Comparison of ENCODE assay signal across 1 cellular context in genomic region chr10:92087750-92088395, GRCh38.
TF ChIP-seq lines count a peak whose summit lies in the region.

No MANE protein-coding gene starts in this region.

TF ChIP-seq in SK-N-SH, 30 proteins besides CTCF, POLR2A, EP300 and RAD21 (continued from another document):
- TF ChIP-seq RCOR1 (IDR thresholded peaks at IDR 0.05; ENCODE audit: low read length) (no peak), GABPA (IDR thresholded peaks at IDR 0.05; ENCODE audit: low read depth) (no peak), RXRA (IDR thresholded peaks at IDR 0.05; ENCODE audit: borderline replicate concordance, low read depth) (no peak), FOSL2 (IDR thresholded peaks at IDR 0.05; ENCODE audit: borderline replicate concordance, low read depth) (peak; percentile 26; the same call in 1 of the 2 replicates), GATA2 (CRISPR knock-in tag; IDR thresholded peaks at IDR 0.05) (peak; percentile 81), ZBTB33 (IDR thresholded peaks at IDR 0.05; ENCODE audit: borderline replicate concordance, low read depth) (no peak), NFIC (IDR thresholded peaks at IDR 0.05; ENCODE audit: borderline replicate concordance) (no peak), FOXJ3 (CRISPR knock-in tag; IDR thresholded peaks at IDR 0.05) (no peak), RFX5 (IDR thresholded peaks at IDR 0.05; ENCODE audit: low read length) (no peak; the same call in 1 of the 2 replicates), IRF3 (IDR thresholded peaks at IDR 0.05; ENCODE audit: low read depth, low read length) (no peak), JUND (IDR thresholded peaks at IDR 0.05) (no peak), MEF2A (IDR thresholded peaks at IDR 0.05; ENCODE audit: borderline replicate concordance, low read depth) (no peak), ELF1 (IDR thresholded peaks at IDR 0.05) (no peak), USF2 (IDR thresholded peaks at IDR 0.05; ENCODE audit: borderline replicate concordance, low read depth, low read length) (no peak)
TF ChIP-seq in SK-N-SH: peak in this region for 9.
